In genomic region chr1:149936992-149937705, GRCh38 we compare ENCODE assay signal across 8 cellular contexts. TPM values are rescaled to one million over a fixed set of nuclear protein-coding genes. Genes with fewer than 3 reads are reported as not detected.
DNase-seq lines count a peak whose midpoint lies in the region; ATAC-seq and TF ChIP-seq lines count a peak whose summit lies in the region.

No MANE protein-coding gene starts in this region.

- H3K27me3 ChIP-seq in CD4-positive, alpha-beta T cell (ENCODE audit: control insufficient read depth, insufficient read depth, low read length) = no peaks in the 10 kb centered on the region

- peak overlapping the region; percentile 46 for H3K4me3 Mint-ChIP-seq in T-helper 2 cell treated with Interferon-gamma antibody and Interleukin-4, amounts not matched to agents 5 μg/mL and 100 μg/mL, for 36 hours
- H3K4me3 Mint-ChIP-seq in chondrocyte (ENCODE audit: unreplicated experiment) (peak overlapping the region; percentile 94), mesothelial cell of epicardium (peak overlapping the region; percentile 82)
- H3K4me3 Mint-ChIP-seq in CD4-positive, alpha-beta T cell = no peak overlapping the region

- H3K4me1 Mint-ChIP-seq in T-helper 2 cell treated with Interferon-gamma antibody and Interleukin-4, amounts not matched to agents 5 μg/mL and 100 μg/mL, for 36 hours (ENCODE audit: low read depth) = peaks cover 20% of the 10 kb centered on the region
- H3K4me1 Mint-ChIP-seq in chondrocyte (ENCODE audit: low read depth) (peaks cover 51% of the 10 kb centered on the region), mesothelial cell of epicardium (peaks cover 46% of the 10 kb centered on the region)
- peaks cover 18% of the 10 kb centered on the region for H3K4me1 Mint-ChIP-seq in CD4-positive, alpha-beta T cell (ENCODE audit: low read depth)

- in situ Hi-C loops in KBM-7 (cut with MboI; ENCODE audit: low pct_unique_long_range_greater_than_20kb, low sequenced_read_pairs) = no loop called here

- peak; percentile 59 for TF ChIP-seq CTCF in chondrocyte (IDR thresholded peaks at IDR 0.05)
- no peak for TF ChIP-seq CTCF in mesothelial cell of epicardium (IDR thresholded peaks at IDR 0.05; ENCODE audit: unreplicated experiment)
- no peak for TF ChIP-seq CTCF in CD4-positive, alpha-beta T cell (IDR thresholded peaks at IDR 0.05)

- H3K9me3 ChIP-seq in CD4-positive, alpha-beta T cell (ENCODE audit: control insufficient read depth, low read length) = no peaks in the 10 kb centered on the region

- H3K27ac ChIP-seq in CD4-positive, alpha-beta T cell (ENCODE audit: low read depth, low read length) = no peak overlapping the region

- POLR2A ChIA-PET in CD4-positive, alpha-beta T cell (lab: Charles Lee) = no interaction called here

- DNase-seq in T-helper 2 cell treated with Interferon-gamma antibody and Interleukin-4, amounts not matched to agents 5 μg/mL and 100 μg/mL, for 36 hours (ENCODE audit: low spot score) = no peak
- DNase-seq in T-helper 2 cell (no peak), NCI-H526 treated with DMSO at 0.1 percent for 48 hours (lab: John Stamatoyannopoulos, UW) (peak; percentile 67), chondrocyte (ENCODE audit: low spot score) (no peak), mesothelial cell of epicardium (ENCODE audit: low spot score in 2 of 2, unreplicated experiment in 2 of 2) (no peak), KBM-7 (no peak), germinal center (ENCODE audit: low spot score) (no peak)
- no peak for DNase-seq in CD4-positive, alpha-beta T cell

- H3K36me3 Mint-ChIP-seq in T-helper 2 cell treated with Interferon-gamma antibody and Interleukin-4, amounts not matched to agents 5 μg/mL and 100 μg/mL, for 36 hours (ENCODE audit: low read depth) = no peaks in the 10 kb centered on the region
- peaks cover 7% of the 10 kb centered on the region for H3K36me3 Mint-ChIP-seq in chondrocyte (ENCODE audit: low read depth)
- H3K36me3 Mint-ChIP-seq in mesothelial cell of epicardium = peaks cover 12% of the 10 kb centered on the region
- H3K36me3 Mint-ChIP-seq in CD4-positive, alpha-beta T cell (ENCODE audit: low read depth) = no peaks in the 10 kb centered on the region

- peak overlapping the region; percentile 63 for H3K27ac Mint-ChIP-seq in T-helper 2 cell treated with Interferon-gamma antibody and Interleukin-4, amounts not matched to agents 5 μg/mL and 100 μg/mL, for 36 hours
- peak overlapping the region; percentile 90 for H3K27ac Mint-ChIP-seq in chondrocyte (ENCODE audit: unreplicated experiment)
- H3K27ac Mint-ChIP-seq in mesothelial cell of epicardium = peak overlapping the region; percentile 100
- no peak overlapping the region for H3K27ac Mint-ChIP-seq in CD4-positive, alpha-beta T cell

- no peaks in the 10 kb centered on the region for H3K27me3 Mint-ChIP-seq in T-helper 2 cell treated with Interferon-gamma antibody and Interleukin-4, amounts not matched to agents 5 μg/mL and 100 μg/mL, for 36 hours (ENCODE audit: low read depth)
- H3K27me3 Mint-ChIP-seq in chondrocyte (ENCODE audit: low read depth) = no peaks in the 10 kb centered on the region
- no peaks in the 10 kb centered on the region for H3K27me3 Mint-ChIP-seq in mesothelial cell of epicardium (ENCODE audit: low read depth)
- H3K27me3 Mint-ChIP-seq in CD4-positive, alpha-beta T cell = no peaks in the 10 kb centered on the region

- intact Hi-C loops in CD4-positive, alpha-beta T cell (cut with DNase I, micrococcal nuclease) = no loop called here

- CTCF ChIA-PET in CD4-positive, alpha-beta T cell (lab: Charles Lee) = interaction anchor here (0.6 to 1.0 kb wide), 2 partner anchors 10 to 37 kb away, joined by 3 read pairs; no protein-coding TSS in a partner anchor

- no peaks in the 10 kb centered on the region for H3K9me3 Mint-ChIP-seq in T-helper 2 cell treated with Interferon-gamma antibody and Interleukin-4, amounts not matched to agents 5 μg/mL and 100 μg/mL, for 36 hours
- H3K9me3 Mint-ChIP-seq in chondrocyte (ENCODE audit: low read depth) = no peaks in the 10 kb centered on the region
- no peaks in the 10 kb centered on the region for H3K9me3 Mint-ChIP-seq in mesothelial cell of epicardium
- no peaks in the 10 kb centered on the region for H3K9me3 Mint-ChIP-seq in CD4-positive, alpha-beta T cell

- ATAC-seq in CD4-positive, alpha-beta T cell (ENCODE audit: poor library complexity) = no peak

RNA-seq across cellular contexts. Expression of gene MTMR11, which starts 0.5 kb away (rescaled TPM):
- 15.4 to 22.3 TPM (median 17.6 TPM) in 3 replicates for total RNA-seq in chondrocyte
- 35.1 to 39.3 TPM (median 37.4 TPM) in 3 replicates for total RNA-seq in mesothelial cell of epicardium
- under 1 TPM; 0.49 to 0.70 TPM for total RNA-seq in CD4-positive, alpha-beta T cell

RNA-seq across cellular contexts. Expression of gene SF3B4, which starts 9.5 kb away (rescaled TPM):
- total RNA-seq in chondrocyte (54.7 to 63.9 TPM (median 58.2 TPM) in 3 replicates), mesothelial cell of epicardium (68.7 to 72.8 TPM (median 69.2 TPM) in 3 replicates)
- 10 to 100 TPM; 38.0 to 38.6 TPM for total RNA-seq in CD4-positive, alpha-beta T cell

RNA-seq across cellular contexts. Expression of gene SV2A, which starts 19.5 kb away (rescaled TPM):
- total RNA-seq in chondrocyte (15.3 to 17.2 TPM (median 16.0 TPM) in 3 replicates), mesothelial cell of epicardium (19.1 to 20.3 TPM (median 19.6 TPM) in 3 replicates)
- 1 to 10 TPM; 2.5 to 2.9 TPM for total RNA-seq in CD4-positive, alpha-beta T cell

RNA-seq across cellular contexts. Expression of gene BOLA1, which starts 37.8 kb away (rescaled TPM):
- total RNA-seq in chondrocyte (9.4 to 11.5 TPM (median 10.5 TPM) in 3 replicates), mesothelial cell of epicardium (11.6 to 12.4 TPM (median 11.7 TPM) in 3 replicates)
- 1 to 10 TPM; 4.6 to 6.4 TPM for total RNA-seq in CD4-positive, alpha-beta T cell
